ENCODE assay signal across 12 cellular contexts in the genomic region with DNA sequence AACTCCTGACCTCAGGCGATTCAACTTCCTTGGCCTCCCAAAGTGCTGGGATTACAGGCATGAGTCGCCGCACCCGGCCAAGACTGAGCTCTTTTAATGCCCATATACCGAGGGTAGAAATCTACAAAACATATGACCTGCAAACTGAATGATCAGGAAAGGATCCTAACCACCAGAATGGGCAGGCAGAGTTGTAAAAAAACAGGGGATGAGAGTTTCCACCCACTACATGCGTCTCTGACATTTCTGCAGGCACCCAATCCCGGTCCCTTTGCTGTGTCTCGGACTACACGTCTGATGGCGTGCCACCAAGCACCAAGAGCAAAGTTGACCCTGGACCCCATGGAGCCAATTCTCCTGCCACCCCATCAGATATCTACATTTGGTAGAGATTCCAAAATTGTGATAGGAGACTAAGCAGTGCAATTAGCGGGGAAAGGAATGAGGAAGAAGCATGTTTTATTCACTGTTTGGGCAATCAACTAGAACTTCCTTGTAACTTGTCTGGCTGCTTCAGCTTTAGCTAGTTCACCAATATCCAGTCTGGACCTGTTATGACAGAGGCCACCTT.
A peak's percentile ranks its signal among the peaks of the same experiment; 100 is the strongest.
DNase-seq lines count a peak whose midpoint lies in the region; ATAC-seq and TF ChIP-seq lines count a peak whose summit lies in the region.
"Had no signal": no experiment of that assay in that cellular context is flagged by ENCODE, and none has a peak within 500 bp of the region (broad histone marks: within the 10 kb centered on the region; RNA-seq: fewer than 3 reads in every experiment).

No MANE protein-coding gene starts in this region.

- no peak for TF ChIP-seq CTCF in kidney epithelial cell (IDR thresholded peaks at IDR 0.05; ENCODE audit: insufficient read depth, low read length, poor library complexity, severe bottlenecking)

- peaks cover 1% of the 10 kb centered on the region for H3K36me3 ChIP-seq in kidney epithelial cell (ENCODE audit: control insufficient read depth, insufficient read depth, low read length)

- no peak overlapping the region for H3K4me3 ChIP-seq in kidney epithelial cell (ENCODE audit: low read depth, low read length)

- DNase-seq in DMS53 (lab: John Stamatoyannopoulos, UW) (peak; percentile 53), DMS53 treated with DMSO at 0.1 percent for 48 hours (lab: John Stamatoyannopoulos, UW; ENCODE audit: unreplicated experiment) (no peak), SKM-1 (lab: John Stamatoyannopoulos, UW; ENCODE audit: unreplicated experiment) (peak; percentile 63), kidney epithelial cell (ENCODE audit: low read depth) (peak; percentile 60), ureter (ENCODE audit: low spot score) (peak; percentile 61), NCI-H345 (lab: John Stamatoyannopoulos, UW) (no peak), NCI-H526 (lab: John Stamatoyannopoulos, UW) (no peak)
- DNase-seq: amniotic stem cell, islet precursor cell, Karpas-422, T1000 had no signal

- H3K27me3 ChIP-seq in kidney epithelial cell (ENCODE audit: control insufficient read depth, insufficient read depth, low read length), result no peaks in the 10 kb centered on the region

- ATAC-seq in GM21576 (IDR thresholded peaks at IDR 0.05; ENCODE audit: unreplicated experiment), result no peak

Comparison
In these comparisons a context has a peak if more than half of its experiments do, and no peak if none do; other contexts are left out.
1. DNase-seq: peak in DMS53 (single experiment), SKM-1 (single experiment), kidney epithelial cell (single experiment) and ureter (single experiment); none in DMS53 treated with DMSO at 0.1 percent for 48 hours (single experiment), NCI-H345 (single experiment) and NCI-H526 (0 of 2).